Comparison of ENCODE assay signal across 1 cellular context in the genomic region with DNA sequence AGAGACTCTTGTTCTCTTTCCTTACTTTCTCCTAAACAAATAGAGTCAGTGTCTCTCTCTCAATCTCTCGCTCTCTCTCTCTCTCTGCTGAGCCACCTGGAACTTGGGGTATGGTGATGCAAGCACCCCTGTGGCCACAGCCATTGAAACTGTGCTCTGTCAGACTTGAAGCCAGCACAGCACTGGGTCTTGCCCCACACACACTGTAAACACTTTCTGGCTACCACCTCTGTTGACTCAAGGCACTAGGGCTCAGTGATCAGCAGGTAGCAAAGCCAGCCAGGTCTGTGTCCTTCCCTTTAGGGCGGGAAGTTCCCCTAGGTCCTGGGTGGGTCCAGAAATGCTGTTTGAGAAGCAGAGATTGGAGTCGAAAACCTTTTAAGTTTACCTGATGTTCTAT.
TF ChIP-seq lines count a peak whose summit lies in the region.

No MANE protein-coding gene starts in this region.

TF ChIP-seq in WTC11, 78 proteins besides CTCF, POLR2A, EP300 and RAD21 (continued from another document):
- TF ChIP-seq AFF4 (CRISPR knock-in tag; IDR thresholded peaks at IDR 0.05; ENCODE audit: borderline replicate concordance) (no peak), ZNF671 (CRISPR knock-in tag; IDR thresholded peaks at IDR 0.05) (no peak), TEAD4 (CRISPR knock-in tag; IDR thresholded peaks at IDR 0.05) (no peak), ATF1 (CRISPR knock-in tag; IDR thresholded peaks at IDR 0.05) (no peak), MYBL2 (CRISPR knock-in tag; IDR thresholded peaks at IDR 0.05) (no peak), TEAD1 (CRISPR knock-in tag; IDR thresholded peaks at IDR 0.05) (no peak)
- TF ChIP-seq, protein P1, sequence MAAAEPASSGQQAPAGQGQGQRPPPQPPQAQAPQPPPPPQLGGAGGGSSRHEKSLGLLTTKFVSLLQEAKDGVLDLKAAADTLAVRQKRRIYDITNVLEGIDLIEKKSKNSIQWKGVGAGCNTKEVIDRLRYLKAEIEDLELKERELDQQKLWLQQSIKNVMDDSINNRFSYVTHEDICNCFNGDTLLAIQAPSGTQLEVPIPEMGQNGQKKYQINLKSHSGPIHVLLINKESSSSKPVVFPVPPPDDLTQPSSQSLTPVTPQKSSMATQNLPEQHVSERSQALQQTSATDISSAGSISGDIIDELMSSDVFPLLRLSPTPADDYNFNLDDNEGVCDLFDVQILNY (CRISPR knock-in tag; IDR thresholded peaks at IDR 0.05): no peak
- TF ChIP-seq, protein P2, sequence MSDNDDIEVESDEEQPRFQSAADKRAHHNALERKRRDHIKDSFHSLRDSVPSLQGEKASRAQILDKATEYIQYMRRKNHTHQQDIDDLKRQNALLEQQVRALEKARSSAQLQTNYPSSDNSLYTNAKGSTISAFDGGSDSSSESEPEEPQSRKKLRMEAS (CRISPR knock-in tag; IDR thresholded peaks at IDR 0.05): no peak
